In genomic region chr7:13407911-13408310, GRCh38 we compare ENCODE assay signal across 16 cellular contexts.
DNase-seq lines count a peak whose midpoint lies in the region; FAIRE-seq and TF ChIP-seq lines count a peak whose summit lies in the region.
"Had no signal": no experiment of that assay in that cellular context is flagged by ENCODE, and none has a peak within 500 bp of the region (broad histone marks: within the 10 kb centered on the region; RNA-seq: fewer than 3 reads in every experiment).

No MANE protein-coding gene starts in this region.

- no peak overlapping the region for H3K23ac ChIP-seq in H1 (ENCODE audit: insufficient read length)

- H3K36me3 ChIP-seq in H1 (ENCODE audit: control insufficient read depth in 2 of 4, insufficient read depth in 4 of 4, low read length in 3 of 4) (no peaks in the 10 kb centered on the region), A673 (ENCODE audit: insufficient read depth, low read length, poor library complexity, severe bottlenecking) (no peaks in the 10 kb centered on the region)
- H3K36me3 ChIP-seq: BLaER1 had no signal

- BruUV-seq in A673 (replicated peaks; lab: Mats Ljungman, UMichigan) = no TSS peak

- peaks cover 2% of the 10 kb centered on the region for H3K36me3 Mint-ChIP-seq in progenitor cell of endocrine pancreas (ENCODE audit: insufficient read depth)

- H3K4me1 ChIP-seq in H1 (replicated peaks in 1 of 4; ENCODE audit: control insufficient read depth in 3 of 4, insufficient read depth in 4 of 4, low read length in 3 of 4) (no peaks in the 10 kb centered on the region), A673 (ENCODE audit: insufficient read depth, low read length, poor library complexity, severe bottlenecking) (no peaks in the 10 kb centered on the region)
- H3K4me1 ChIP-seq: BLaER1 had no signal

- no peak overlapping the region for H4K8ac ChIP-seq in H1 (ENCODE audit: extremely low read depth, insufficient read depth, low read length)

- no peak overlapping the region for H3K14ac ChIP-seq in H1 (ENCODE audit: insufficient read length)

- H3K27ac ChIP-seq in H1 (ENCODE audit: low read depth, low read length) = no peak overlapping the region
- no peak overlapping the region for H3K27ac ChIP-seq in A673 (ENCODE audit: low read depth, low read length, poor library complexity, severe bottlenecking)
- H3K27ac ChIP-seq: 22Rv1, BLaER1, GM23248 had no signal

- no peak overlapping the region for H2AK5ac ChIP-seq in H1 (ENCODE audit: low read depth, low read length)

- H3K4me3 ChIP-seq in H1 (ENCODE audit: extremely low read depth in 1 of 4, insufficient read depth in 2 of 4, low read depth in 3 of 4, low read length in 4 of 4) = no peak overlapping the region
- no peak overlapping the region for H3K4me3 ChIP-seq in A673 (ENCODE audit: low read depth, low read length, poor library complexity, severe bottlenecking)
- H3K4me3 ChIP-seq: BLaER1, GM23248 had no signal

- H3K9me3 Mint-ChIP-seq in progenitor cell of endocrine pancreas (ENCODE audit: low read depth) = peaks cover 9% of the 10 kb centered on the region
- H3K9me3 Mint-ChIP-seq: H9 had no signal

- H3K9ac ChIP-seq in H1 (replicated peaks in 1 of 4; ENCODE audit: extremely low read depth in 1 of 4, low read depth in 3 of 4, low read length in 3 of 4) = no peak overlapping the region
- H3K9ac ChIP-seq: BLaER1, GM23248 had no signal

- no peak for TF ChIP-seq EP300 in H1 (IDR thresholded peaks at IDR 0.05; ENCODE audit: borderline replicate concordance in 1 of 2, low read depth in 2 of 2, low read length in 2 of 2)

- H2BK20ac ChIP-seq in H1 (ENCODE audit: low read length) = no peak overlapping the region

- CTCF ChIA-PET in H1 (lab: Charles Lee; ENCODE audit: partially characterized antibody) = no interaction called here
- CTCF ChIA-PET in A673 (lab: Charles Lee) = no interaction called here

- H3K79me2 ChIP-seq in H1 (ENCODE audit: control insufficient read depth in 1 of 2, insufficient read depth in 2 of 2, low read length in 2 of 2) = no peaks in the 10 kb centered on the region

- POLR2A ChIA-PET in H1 (lab: Charles Lee; ENCODE audit: partially characterized antibody) (no interaction called here), A673 (lab: Charles Lee; ENCODE audit: low non-redundant PET) (no interaction called here)

- no peak overlapping the region for H2BK15ac ChIP-seq in H1 (ENCODE audit: low read length)

- H3K23me2 ChIP-seq in H1 (ENCODE audit: low read depth, low read length) = no peaks in the 10 kb centered on the region

- peaks cover 6% of the 10 kb centered on the region for H3K4me1 Mint-ChIP-seq in progenitor cell of endocrine pancreas (ENCODE audit: low read depth)

- H3K4me2 ChIP-seq in H1 (ENCODE audit: insufficient read depth in 1 of 2, low read depth in 2 of 2, low read length in 2 of 2) = no peak overlapping the region
- H3K4me2 ChIP-seq: BLaER1 had no signal

- intact Hi-C loops in A673 (cut with micrococcal nuclease; ENCODE audit: unreplicated experiment) = no loop called here

- TF ChIP-seq CTCF in H1 (IDR thresholded peaks at IDR 0.05; ENCODE audit: control extremely low read depth in 1 of 3, insufficient read depth in 1 of 3, low read depth in 1 of 3, low read length in 3 of 3) = no peak
- no peak for TF ChIP-seq CTCF in progenitor cell of endocrine pancreas (IDR thresholded peaks at IDR 0.05; ENCODE audit: unreplicated experiment)
- TF ChIP-seq CTCF in A673 (conservative IDR thresholded peaks at IDR 0.05; ENCODE audit: low read depth, low read length) = no peak

- DNase-seq in COLO829 (ENCODE audit: low spot score) (peak; percentile 71), H1 (ENCODE audit: low read depth in 1 of 2, low spot score in 2 of 2) (no peak), medulla oblongata (ENCODE audit: extremely low spot score) (peak; percentile 6), progenitor cell of endocrine pancreas (ENCODE audit: low spot score, unreplicated experiment) (no peak), SKM-1 treated with dmso at 0.1 percent for 144 hours (lab: John Stamatoyannopoulos, UW; ENCODE audit: unreplicated experiment) (no peak), HK-2 (ENCODE audit: unreplicated experiment) (no peak), A673 (ENCODE audit: low spot score) (no peak)
- no peak for DNase-seq in effector CD8-positive, alpha-beta T cell (lab: John Stamatoyannopoulos, UW)
- DNase-seq: AML-193, Calu3, DMS 273 treated with DMSO at 0.1 percent for 48 hours, GM23248, H9, IMR-90 had no signal

- H4K5ac ChIP-seq in H1 (ENCODE audit: insufficient read length, low read depth, low read length) = no peak overlapping the region

- no peaks in the 10 kb centered on the region for H3K27me3 Mint-ChIP-seq in progenitor cell of endocrine pancreas

- H3K4ac ChIP-seq in H1 (replicated peaks; ENCODE audit: insufficient read length, low read depth, low read length) = no peak overlapping the region

- TF ChIP-seq POLR2A in H1 (IDR thresholded peaks at IDR 0.05; ENCODE audit: control extremely low read depth in 1 of 2, low read depth in 2 of 2, low read length in 2 of 2) = no peak

- no peak overlapping the region for H3K18ac ChIP-seq in H1 (ENCODE audit: extremely low read depth, low read length)

- H3K27me3 ChIP-seq in H1 (replicated peaks in 1 of 4; ENCODE audit: control insufficient read depth in 3 of 4, extremely low read depth in 1 of 4, insufficient read depth in 3 of 4, low read length in 3 of 4) (no peaks in the 10 kb centered on the region), A673 (replicated peaks; ENCODE audit: insufficient read depth, low read depth, low read length, poor library complexity) (peaks cover 18% of the 10 kb centered on the region)
- H3K27me3 ChIP-seq: BLaER1 had no signal

- H2BK120ac ChIP-seq in H1 (replicated peaks; ENCODE audit: low read depth, low read length) = no peak overlapping the region

- H3K79me1 ChIP-seq in H1 (ENCODE audit: low read depth, low read length) = no peaks in the 10 kb centered on the region

- TF ChIP-seq RAD21 in H1 (IDR thresholded peaks at IDR 0.05 in 1 of 2, conservative IDR thresholded peaks at IDR 0.05 in 1 of 2; ENCODE audit: low read depth in 2 of 2, low read length in 2 of 2) = no peak

- no peak overlapping the region for H2BK12ac ChIP-seq in H1 (ENCODE audit: low read depth, low read length)

- H3K27ac Mint-ChIP-seq in progenitor cell of endocrine pancreas = peak overlapping the region; percentile 76

- FAIRE-seq in H1 (lab: Jason Lieb, UNC) = no peak

- H3K4me3 Mint-ChIP-seq in progenitor cell of endocrine pancreas (ENCODE audit: low read depth) = no peak overlapping the region
- H3K4me3 Mint-ChIP-seq: H9 had no signal

- H3K9me3 ChIP-seq in H1 (ENCODE audit: insufficient read depth in 2 of 2, low read depth in 1 of 2, low read length in 1 of 2) (no peaks in the 10 kb centered on the region), A673 (ENCODE audit: low read depth, low read length, poor library complexity, severe bottlenecking) (no peaks in the 10 kb centered on the region)
- H3K9me3 ChIP-seq: BLaER1 had no signal

- H4K91ac ChIP-seq in H1 (replicated peaks; ENCODE audit: insufficient read length, low read length) = no peak overlapping the region

- H3K56ac ChIP-seq in H1 (replicated peaks; ENCODE audit: insufficient read length, low read depth, low read length) = no peak overlapping the region

- peak overlapping the region; percentile 3; the same call in 1 of the 2 replicates for H2AFZ ChIP-seq in H1 (ENCODE audit: low read length)
- H2AFZ ChIP-seq: GM23248 had no signal

- no peak overlapping the region for H2BK5ac ChIP-seq in H1 (ENCODE audit: low read depth, low read length)

- WGBS in H1 (ENCODE audit: extremely low coverage in 1 of 2, insufficient coverage in 1 of 2, insufficient read length in 1 of 2, insufficient replicate concordance in 2 of 2, low coverage in 1 of 2, low lambda C conversion rate in 2 of 2, missing lambda C conversion rate in 1 of 2), 2 experiments = 88% methylated on average over 2 of the region's 2 CpGs; no CpG with 5 or more reads in 1 of the 2 experiments

- no peaks in the 10 kb centered on the region for H4K20me1 ChIP-seq in H1 (replicated peaks in 1 of 2; ENCODE audit: control insufficient read depth in 1 of 2, insufficient read depth in 2 of 2, low read length in 2 of 2)
- H4K20me1 ChIP-seq: BLaER1 had no signal

TF ChIP-seq in H1, 55 proteins besides CTCF, POLR2A, EP300 and RAD21:
- TF ChIP-seq, protein P1, sequence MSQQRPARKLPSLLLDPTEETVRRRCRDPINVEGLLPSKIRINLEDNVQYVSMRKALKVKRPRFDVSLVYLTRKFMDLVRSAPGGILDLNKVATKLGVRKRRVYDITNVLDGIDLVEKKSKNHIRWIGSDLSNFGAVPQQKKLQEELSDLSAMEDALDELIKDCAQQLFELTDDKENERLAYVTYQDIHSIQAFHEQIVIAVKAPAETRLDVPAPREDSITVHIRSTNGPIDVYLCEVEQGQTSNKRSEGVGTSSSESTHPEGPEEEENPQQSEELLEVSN (IDR thresholded peaks at IDR 0.05) = no peak
- TF ChIP-seq SP2 (IDR thresholded peaks at IDR 0.05; ENCODE audit: low read length) = no peak
- TF ChIP-seq KDM1A (IDR thresholded peaks at IDR 0.05; ENCODE audit: borderline replicate concordance, low read length) = no peak
- TF ChIP-seq, protein P2, sequence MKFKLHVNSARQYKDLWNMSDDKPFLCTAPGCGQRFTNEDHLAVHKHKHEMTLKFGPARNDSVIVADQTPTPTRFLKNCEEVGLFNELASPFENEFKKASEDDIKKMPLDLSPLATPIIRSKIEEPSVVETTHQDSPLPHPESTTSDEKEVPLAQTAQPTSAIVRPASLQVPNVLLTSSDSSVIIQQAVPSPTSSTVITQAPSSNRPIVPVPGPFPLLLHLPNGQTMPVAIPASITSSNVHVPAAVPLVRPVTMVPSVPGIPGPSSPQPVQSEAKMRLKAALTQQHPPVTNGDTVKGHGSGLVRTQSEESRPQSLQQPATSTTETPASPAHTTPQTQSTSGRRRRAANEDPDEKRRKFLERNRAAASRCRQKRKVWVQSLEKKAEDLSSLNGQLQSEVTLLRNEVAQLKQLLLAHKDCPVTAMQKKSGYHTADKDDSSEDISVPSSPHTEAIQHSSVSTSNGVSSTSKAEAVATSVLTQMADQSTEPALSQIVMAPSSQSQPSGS (IDR thresholded peaks at IDR 0.05; ENCODE audit: low read length) = no peak
- TF ChIP-seq BACH1 (IDR thresholded peaks at IDR 0.05; ENCODE audit: low read length) = no peak
- no peak for TF ChIP-seq POU5F1 (IDR thresholded peaks at IDR 0.05; ENCODE audit: low read depth, low read length)
- no peak for TF ChIP-seq NANOG (IDR thresholded peaks at IDR 0.05; ENCODE audit: insufficient read depth, low read depth, low read length, poor library complexity, severe bottlenecking)
- TF ChIP-seq PHF8 (conservative IDR thresholded peaks at IDR 0.05; ENCODE audit: low read depth, low read length) = no peak
- no peak for TF ChIP-seq YY1 (IDR thresholded peaks at IDR 0.05; ENCODE audit: low read depth, low read length)
TF ChIP-seq in H1: peak in this region for 0.

Comparison
In these comparisons a context has a peak if more than half of its experiments do, and no peak if none do; other contexts are left out.
1. DNase-seq: peak in COLO829 (single experiment) and medulla oblongata (single experiment); none in H1 (0 of 2), progenitor cell of endocrine pancreas (single experiment), SKM-1 treated with dmso at 0.1 percent for 144 hours (single experiment), HK-2 (single experiment), effector CD8-positive, alpha-beta T cell (single experiment) and A673 (single experiment).